In genomic region chr1:204065174-204065985, GRCh38 we compare ENCODE assay signal across 11 cellular contexts. TPM values are rescaled to one million over a fixed set of nuclear protein-coding genes. Genes with fewer than 3 reads are reported as not detected.
DNase-seq lines count a peak whose midpoint lies in the region; ATAC-seq, FAIRE-seq and TF ChIP-seq lines count a peak whose summit lies in the region.
"Had no signal": no experiment of that assay in that cellular context is flagged by ENCODE, and none has a peak within 500 bp of the region (broad histone marks: within the 10 kb centered on the region; RNA-seq: fewer than 3 reads in every experiment).

No MANE protein-coding gene starts in this region.

- H3K9me2 ChIP-seq in PC-3 (replicated peaks; ENCODE audit: low read length), result no peaks in the 10 kb centered on the region

- no peak for TF ChIP-seq EP300 in gastroesophageal sphincter (IDR thresholded peaks at IDR 0.05)

- CTCF ChIA-PET in PC-3 (lab: Charles Lee), result no interaction called here

- no TSS peak for BruUV-seq in PC-3 (replicated peaks; lab: Mats Ljungman, UMichigan)

- no peak for TF ChIP-seq CTCF in PC-3 (conservative IDR thresholded peaks at IDR 0.05; ENCODE audit: low read depth, low read length)
- TF ChIP-seq CTCF in gastroesophageal sphincter (IDR thresholded peaks at IDR 0.05), result no peak
- TF ChIP-seq CTCF in pancreas (IDR thresholded peaks at IDR 0.05), result no peak

- intact Hi-C loops in PC-3 (cut with micrococcal nuclease) (no loop called here), pancreas (cut with DNase I) (no loop called here)

- no peak overlapping the region for H3K4me2 ChIP-seq in PC-3 (ENCODE audit: low read length)

- H4K20me1 ChIP-seq in PC-3 (ENCODE audit: low read length), result no peaks in the 10 kb centered on the region

- H3K4me3 ChIP-seq in PC-3 (ENCODE audit: low read length), result no peak overlapping the region
- H3K4me3 ChIP-seq in gastroesophageal sphincter, result peak overlapping the region in 1 of 2 donors; percentile 8
- H3K4me3 ChIP-seq in pancreas, result no peak overlapping the region

- H3K27me3 ChIP-seq in PC-3 (ENCODE audit: low read length) (no peaks in the 10 kb centered on the region), gastroesophageal sphincter (peaks cover 13% of the 10 kb centered on the region), pancreas (no peaks in the 10 kb centered on the region)

- H3K9me3 ChIP-seq in PC-3 (ENCODE audit: low read length) (no peaks in the 10 kb centered on the region), gastroesophageal sphincter (no peaks in the 10 kb centered on the region), pancreas (no peaks in the 10 kb centered on the region)

- ATAC-seq in PC-3 (no peak), gastroesophageal sphincter (peak; percentile 43), pancreas (peak; percentile 58 to 76 (median 69)), HG03196 (IDR thresholded peaks at IDR 0.05; ENCODE audit: unreplicated experiment) (no peak), GM21723 (IDR thresholded peaks at IDR 0.05; ENCODE audit: unreplicated experiment) (no peak)
- ATAC-seq: activated CD8-positive, alpha-beta memory T cell treated with anti-CD3 and anti-CD28 coated beads, Interleukin-2, amount 10 ng/mL, durations not matched to agents 7 days and 5 days; esophagus mucosa had no signal

- H3K4me1 ChIP-seq in PC-3 (ENCODE audit: insufficient read depth, low read length) (no peaks in the 10 kb centered on the region), gastroesophageal sphincter (peaks cover 0 to 13% (median 0%) of the 10 kb centered on the region in 3 donors), pancreas (no peaks in the 10 kb centered on the region)

- H3K36me3 ChIP-seq in PC-3 (ENCODE audit: low read depth, low read length) (no peaks in the 10 kb centered on the region), gastroesophageal sphincter (no peaks in the 10 kb centered on the region), pancreas (no peaks in the 10 kb centered on the region)

- no peaks in the 10 kb centered on the region for H3F3A ChIP-seq in PC-3 (ENCODE audit: low read length, unreplicated experiment)

- WGBS in gastroesophageal sphincter (ENCODE audit: low coverage in 1 of 2), 2 donors, result 62 to 70% methylated on average over 3 to 8 of the region's 8 CpGs
- WGBS in pancreas, 2 donors, result 71 to 77% methylated on average over 8 of the region's 8 CpGs

- no peaks in the 10 kb centered on the region for H3K79me2 ChIP-seq in PC-3 (ENCODE audit: low read length)

- FAIRE-seq in pancreas (lab: Jason Lieb, UNC), result no peak

- DNase-seq in ELF-1 (ENCODE audit: low read depth, low spot score) (peak; percentile 74), PC-3 (peak; percentile 16), pancreas (no peak), T-helper 2 cell (no peak), NCI-H1694 (lab: John Stamatoyannopoulos, UW) (no peak)
- DNase-seq: activated CD8-positive, alpha-beta memory T cell treated with anti-CD3 and anti-CD28 coated beads, Interleukin-2, amount 10 ng/mL, durations not matched to agents 7 days and 5 days; NCI-H526 had no signal

- POLR2A ChIA-PET in PC-3 (lab: Charles Lee; ENCODE audit: unreplicated experiment), result interaction anchor here (0.5 kb wide), 1 partner anchor 30 kb away, joined by 11 read pairs; no protein-coding TSS in a partner anchor

- no peak overlapping the region for H3K9ac ChIP-seq in PC-3 (ENCODE audit: low read length)

- no peak overlapping the region for H2AFZ ChIP-seq in PC-3 (ENCODE audit: low read length)

- H3K27ac ChIP-seq in PC-3 (ENCODE audit: low read length) (no peak overlapping the region), gastroesophageal sphincter (peak overlapping the region in 1 of 4 donors; percentile 0), pancreas (peak overlapping the region in 1 of 4 donors; percentile 3)

- no peak for TF ChIP-seq POLR2A in gastroesophageal sphincter (IDR thresholded peaks at IDR 0.05)

RNA-seq across cellular contexts. Expression of gene SOX13, which starts 7.5 kb away (rescaled TPM):
- 81.9 and 93.1 TPM in 2 replicates for total RNA-seq in PC-3 (2014; rRNA removed)
- 10 to 100 TPM; 15.3 to 20.4 (median 17.3) TPM for total RNA-seq in gastroesophageal sphincter
- total RNA-seq in pancreas, result 10 to 100 TPM; 12.0 to 27.2 (median 18.0) TPM
- polyA plus RNA-seq in pancreas, result 10 to 100 TPM; 16.9 to 17.1 TPM

Comparison
In these comparisons a context has a peak if more than half of its experiments do, and no peak if none do; other contexts are left out.
1. DNase-seq: peak in ELF-1 (single experiment) and PC-3 (single experiment); none in pancreas (0 of 6), T-helper 2 cell (0 of 5) and NCI-H1694 (single experiment).
2. ATAC-seq: peak in gastroesophageal sphincter (single experiment) and pancreas (4 of 4); none in PC-3 (single experiment), HG03196 (single experiment) and GM21723 (single experiment).